In the genomic region with DNA sequence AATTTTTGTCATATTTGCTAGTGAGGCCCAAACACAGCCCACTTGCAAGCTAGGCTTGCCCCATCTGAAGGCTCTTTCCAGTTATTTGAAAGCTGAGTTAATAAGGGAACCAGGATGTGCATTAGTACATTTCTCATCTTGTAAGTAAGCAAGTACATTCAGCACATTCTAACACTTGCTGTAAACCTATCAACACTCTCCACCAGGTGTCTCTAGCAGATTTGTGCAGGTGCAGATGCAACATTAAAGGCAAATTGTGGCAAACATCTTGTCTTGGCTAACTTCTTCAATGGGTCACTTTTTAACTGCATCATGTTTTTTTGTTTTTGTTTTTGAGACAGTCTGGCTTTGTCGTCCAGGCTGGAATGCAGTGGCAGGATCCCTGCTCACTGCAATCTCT, we compare ENCODE assay signal across 9 cellular contexts. TPM values are rescaled to one million over a fixed set of nuclear protein-coding genes. Genes with fewer than 3 reads are reported as not detected.
DNase-seq lines count a peak whose midpoint lies in the region; ATAC-seq and TF ChIP-seq lines count a peak whose summit lies in the region.
"Had no signal": no experiment of that assay in that cellular context is flagged by ENCODE, and none has a peak within 500 bp of the region (broad histone marks: within the 10 kb centered on the region; RNA-seq: fewer than 3 reads in every experiment).

No MANE protein-coding gene starts in this region.

- no peak overlapping the region for H3K4me3 Mint-ChIP-seq in activated CD8-positive, alpha-beta memory T cell treated with anti-CD3 and anti-CD28 coated beads, Interleukin-2, amount 10 ng/mL, durations not matched to agents 7 days and 5 days
- no peak overlapping the region for H3K4me3 Mint-ChIP-seq in naive thymus-derived CD8-positive, alpha-beta T cell
- H3K4me3 Mint-ChIP-seq: stimulated activated naive CD8-positive, alpha-beta T cell treated with anti-CD3 and anti-CD28 coated beads, Interleukin-15, Interleukin-2, amounts not matched to agents 100 ng/mL and 50 ng/mL, for 24 hours had no signal

- in situ Hi-C loops in Panc1 (cut with HindIII; ENCODE audit: low pct_unique_long_range_greater_than_20kb, low sequenced_read_pairs) = no loop called here

- peak; percentile 89 for ATAC-seq in activated CD8-positive, alpha-beta memory T cell treated with anti-CD3 and anti-CD28 coated beads, Interleukin-2, amount 10 ng/mL, durations not matched to agents 7 days and 5 days
- peak; percentile 86 for ATAC-seq in GM21367 (IDR thresholded peaks at IDR 0.05; ENCODE audit: unreplicated experiment)
- peak; percentile 84 for ATAC-seq in Panc1
- ATAC-seq in naive thymus-derived CD8-positive, alpha-beta T cell = peak; percentile 89 to 98

- H3K27ac ChIP-seq in Panc1 (ENCODE audit: low read length) = no peak overlapping the region

- no peaks in the 10 kb centered on the region for H3K9me3 Mint-ChIP-seq in activated CD8-positive, alpha-beta memory T cell treated with anti-CD3 and anti-CD28 coated beads, Interleukin-2, amount 10 ng/mL, durations not matched to agents 7 days and 5 days (ENCODE audit: low read depth)
- H3K9me3 Mint-ChIP-seq in naive thymus-derived CD8-positive, alpha-beta T cell = no peaks in the 10 kb centered on the region
- H3K9me3 Mint-ChIP-seq: stimulated activated naive CD8-positive, alpha-beta T cell treated with anti-CD3 and anti-CD28 coated beads, Interleukin-15, Interleukin-2, amounts not matched to agents 100 ng/mL and 50 ng/mL, for 24 hours had no signal

- TF ChIP-seq CTCF in Panc1 (IDR thresholded peaks at IDR 0.05) = peak; percentile 67

- no peak overlapping the region for H3K27ac Mint-ChIP-seq in activated CD8-positive, alpha-beta memory T cell treated with anti-CD3 and anti-CD28 coated beads, Interleukin-2, amount 10 ng/mL, durations not matched to agents 7 days and 5 days
- peak overlapping the region in 3 of 10 donors; percentile 2 to 52 (median 34) for H3K27ac Mint-ChIP-seq in naive thymus-derived CD8-positive, alpha-beta T cell
- H3K27ac Mint-ChIP-seq: stimulated activated naive CD8-positive, alpha-beta T cell treated with anti-CD3 and anti-CD28 coated beads, Interleukin-15, Interleukin-2, amounts not matched to agents 100 ng/mL and 50 ng/mL, for 24 hours had no signal

- no peaks in the 10 kb centered on the region for H3K36me3 ChIP-seq in Panc1 (ENCODE audit: control insufficient read depth, insufficient read depth, low read length)

- no peaks in the 10 kb centered on the region for H3K27me3 ChIP-seq in Panc1 (ENCODE audit: control insufficient read depth, insufficient read depth, low read length)

- DNase-seq in activated CD8-positive, alpha-beta memory T cell treated with anti-CD3 and anti-CD28 coated beads, Interleukin-2, amount 10 ng/mL, durations not matched to agents 7 days and 5 days = peak; percentile 46
- DNase-seq in activated CD8-positive, alpha-beta memory T cell treated with anti-CD3 and anti-CD28 coated beads for 24 hours = no peak
- peak; percentile 51 for DNase-seq in HuH-7 (ENCODE audit: low spot score)
- peak; percentile 28 for DNase-seq in Panc1 (ENCODE audit: low read depth, low spot score)
- DNase-seq in dermis microvascular lymphatic vessel endothelial cell (ENCODE audit: low read depth in 2 of 2) = peak; percentile 60 to 75
- DNase-seq in naive thymus-derived CD8-positive, alpha-beta T cell = peak in 8 of 10 donors; percentile 9 to 72 (median 58)
- DNase-seq in HuH-7.5 (ENCODE audit: low spot score) = no peak

- no peaks in the 10 kb centered on the region for H3K27me3 Mint-ChIP-seq in activated CD8-positive, alpha-beta memory T cell treated with anti-CD3 and anti-CD28 coated beads, Interleukin-2, amount 10 ng/mL, durations not matched to agents 7 days and 5 days
- peaks cover 0 to 2% (median 0%) of the 10 kb centered on the region in 5 donors for H3K27me3 Mint-ChIP-seq in naive thymus-derived CD8-positive, alpha-beta T cell
- H3K27me3 Mint-ChIP-seq: stimulated activated naive CD8-positive, alpha-beta T cell treated with anti-CD3 and anti-CD28 coated beads, Interleukin-15, Interleukin-2, amounts not matched to agents 100 ng/mL and 50 ng/mL, for 24 hours had no signal

- no peaks in the 10 kb centered on the region for H3K36me3 Mint-ChIP-seq in activated CD8-positive, alpha-beta memory T cell treated with anti-CD3 and anti-CD28 coated beads, Interleukin-2, amount 10 ng/mL, durations not matched to agents 7 days and 5 days
- H3K36me3 Mint-ChIP-seq in naive thymus-derived CD8-positive, alpha-beta T cell = no peaks in the 10 kb centered on the region

- POLR2A ChIA-PET in Panc1 (lab: Charles Lee) = no interaction called here
- POLR2A ChIA-PET in naive thymus-derived CD8-positive, alpha-beta T cell (lab: Charles Lee) = interaction anchor here (1.0 kb wide), 1 partner anchor 27 kb away, joined by 3 read pairs; no protein-coding TSS in a partner anchor

- intact Hi-C loops in Panc1 (cut with micrococcal nuclease; ENCODE audit: unreplicated experiment) = loop anchor here (1.0 to 10.0 kb wide), 2 partner anchors 128 to 422 kb away; no protein-coding TSS in a partner anchor

- peaks cover 4% of the 10 kb centered on the region for H3K4me1 Mint-ChIP-seq in activated CD8-positive, alpha-beta memory T cell treated with anti-CD3 and anti-CD28 coated beads, Interleukin-2, amount 10 ng/mL, durations not matched to agents 7 days and 5 days
- H3K4me1 Mint-ChIP-seq in naive thymus-derived CD8-positive, alpha-beta T cell = peaks cover 0 to 6% (median 2%) of the 10 kb centered on the region in 4 donors

- H3K9me3 ChIP-seq in Panc1 (ENCODE audit: control insufficient read depth, insufficient read depth, low read depth, low read length) = no peaks in the 10 kb centered on the region

- no TSS peak for BruUV-seq in Panc1 (replicated peaks; lab: Mats Ljungman, UMichigan)

- H3K4me3 ChIP-seq in Panc1 (ENCODE audit: low read depth in 2 of 2, low read length in 2 of 2) = no peak overlapping the region

- no peaks in the 10 kb centered on the region for H3K4me1 ChIP-seq in Panc1 (ENCODE audit: control insufficient read depth, insufficient read depth, low read length)

- CTCF ChIA-PET in activated CD8-positive, alpha-beta memory T cell treated with anti-CD3 and anti-CD28 coated beads, Interleukin-2, amount 10 ng/mL, durations not matched to agents 7 days and 5 days (lab: Charles Lee) = interaction anchor here (0.9 to 1.4 kb wide), 6 partner anchors 16 to 423 kb away, joined by 3 to 6 read pairs (median 4); no protein-coding TSS in a partner anchor
- CTCF ChIA-PET in Panc1 (lab: Charles Lee) = no interaction called here

RNA-seq across cellular contexts. Expression of a gene that starts 25.3 kb away (rescaled TPM):
- 10 to 100 TPM; 53.1 to 56.4 TPM for total RNA-seq in activated CD8-positive, alpha-beta memory T cell treated with anti-CD3 and anti-CD28 coated beads, Interleukin-2, amount 10 ng/mL, durations not matched to agents 7 days and 5 days
- 10.4 TPM for total RNA-seq in Panc1 (2021; ENCODE audit: unreplicated experiment)
- polyA plus RNA-seq in Panc1 (2012; ENCODE audit: insufficient read length) = 11.9 TPM
- total RNA-seq in dermis microvascular lymphatic vessel endothelial cell = 6.3 and 6.7 TPM in 2 replicates
- total RNA-seq in naive thymus-derived CD8-positive, alpha-beta T cell = 10 to 100 TPM; 58.2 to 61.3 TPM
- polyA plus RNA-seq in naive thymus-derived CD8-positive, alpha-beta T cell = 10 to 100 TPM; 14.7 to 18.5 (median 16.7) TPM

RNA-seq across cellular contexts. Expression of a gene that starts 39.5 kb away (rescaled TPM):
- 10 to 100 TPM; 13.7 to 18.9 TPM for total RNA-seq in activated CD8-positive, alpha-beta memory T cell treated with anti-CD3 and anti-CD28 coated beads, Interleukin-2, amount 10 ng/mL, durations not matched to agents 7 days and 5 days
- 10.8 TPM for total RNA-seq in Panc1 (2021; ENCODE audit: unreplicated experiment)
- 6.8 TPM for polyA plus RNA-seq in Panc1 (2012; ENCODE audit: insufficient read length)
- 14.2 and 14.5 TPM in 2 replicates for total RNA-seq in dermis microvascular lymphatic vessel endothelial cell
- 1 to 10 TPM; 2.2 to 3.6 TPM for total RNA-seq in naive thymus-derived CD8-positive, alpha-beta T cell
- 1 to 10 TPM; 1.2 to 2.8 (median 2.7) TPM for polyA plus RNA-seq in naive thymus-derived CD8-positive, alpha-beta T cell

Comparison
In these comparisons a context has a peak if more than half of its experiments do, and no peak if none do; other contexts are left out.
1. DNase-seq: peak in activated CD8-positive, alpha-beta memory T cell treated with anti-CD3 and anti-CD28 coated beads, Interleukin-2, amount 10 ng/mL, durations not matched to agents 7 days and 5 days (single experiment), HuH-7 (single experiment), Panc1 (single experiment), dermis microvascular lymphatic vessel endothelial cell (2 of 2) and naive thymus-derived CD8-positive, alpha-beta T cell (8 of 10); none in activated CD8-positive, alpha-beta memory T cell treated with anti-CD3 and anti-CD28 coated beads for 24 hours (single experiment) and HuH-7.5 (single experiment).
2. Peak in every context shown above with its lines, with median percentiles within 50 percentile points of each other: ATAC-seq.